Comparison of ENCODE assay signal across 14 cellular contexts in genomic region chr6:112243861-112244415, GRCh38. TPM values are rescaled to one million over a fixed set of nuclear protein-coding genes. Genes with fewer than 3 reads are reported as not detected.
DNase-seq lines count a peak whose midpoint lies in the region; ATAC-seq and TF ChIP-seq lines count a peak whose summit lies in the region.
"Had no signal": no experiment of that assay in that cellular context is flagged by ENCODE, and none has a peak within 500 bp of the region (broad histone marks: within the 10 kb centered on the region; RNA-seq: fewer than 3 reads in every experiment).

No MANE protein-coding gene starts in this region.

- H3K27ac Mint-ChIP-seq in activated CD8-positive, alpha-beta memory T cell treated with anti-CD3 and anti-CD28 coated beads, Interleukin-2, amount 10 ng/mL, durations not matched to agents 7 days and 5 days: no peak overlapping the region
- H3K27ac Mint-ChIP-seq: activated naive CD4-positive, alpha-beta T cell treated with anti-CD3 and anti-CD28 coated beads, Interleukin-2, amount 10 ng/mL, durations not matched to agents 7 days and 5 days had no signal

- DNase-seq in COLO668 (lab: John Stamatoyannopoulos, UW; ENCODE audit: unreplicated experiment): peak; percentile 10
- DNase-seq in M059J (ENCODE audit: low read depth): peak; percentile 50
- no peak for DNase-seq in esophagus squamous epithelium (lab: John Stamatoyannopoulos, UW)
- DNase-seq in gastrocnemius medialis: no peak
- DNase-seq in activated CD8-positive, alpha-beta memory T cell treated with anti-CD3 and anti-CD28 coated beads, Interleukin-2, amount 10 ng/mL, durations not matched to agents 7 days and 5 days: no peak
- no peak for DNase-seq in NK-92 (lab: John Stamatoyannopoulos, UW; ENCODE audit: unreplicated experiment)
- DNase-seq in dedifferentiated amniotic fluid mesenchymal stem cell (ENCODE audit: extremely low spot score): no peak
- DNase-seq: activated naive CD4-positive, alpha-beta T cell treated with anti-CD3 and anti-CD28 coated beads, Interleukin-2, amount 10 ng/mL, durations not matched to agents 7 days and 5 days; AML-193; central memory CD4-positive, alpha-beta T cell; left ventricle myocardium superior; NCI-H2227 treated with DMSO at 0.1 percent for 48 hours had no signal

- peaks cover 74% of the 10 kb centered on the region for H3K27me3 Mint-ChIP-seq in activated CD8-positive, alpha-beta memory T cell treated with anti-CD3 and anti-CD28 coated beads, Interleukin-2, amount 10 ng/mL, durations not matched to agents 7 days and 5 days
- H3K27me3 Mint-ChIP-seq: activated naive CD4-positive, alpha-beta T cell treated with anti-CD3 and anti-CD28 coated beads, Interleukin-2, amount 10 ng/mL, durations not matched to agents 7 days and 5 days had no signal

- TF ChIP-seq POLR2A in esophagus squamous epithelium (IDR thresholded peaks at IDR 0.05): no peak
- no peak for TF ChIP-seq POLR2A in gastrocnemius medialis (IDR thresholded peaks at IDR 0.05)

- intact Hi-C loops in esophagus squamous epithelium (cut with DNase I): no loop called here
- intact Hi-C loops in gastrocnemius medialis (cut with DNase I; ENCODE audit: low total_unique reads): no loop called here

- H3K4me3 Mint-ChIP-seq in activated CD8-positive, alpha-beta memory T cell treated with anti-CD3 and anti-CD28 coated beads, Interleukin-2, amount 10 ng/mL, durations not matched to agents 7 days and 5 days: no peak overlapping the region
- H3K4me3 Mint-ChIP-seq: activated naive CD4-positive, alpha-beta T cell treated with anti-CD3 and anti-CD28 coated beads, Interleukin-2, amount 10 ng/mL, durations not matched to agents 7 days and 5 days had no signal

- H3K36me3 ChIP-seq in esophagus squamous epithelium (no peaks in the 10 kb centered on the region), gastrocnemius medialis (no peaks in the 10 kb centered on the region)

- TF ChIP-seq CTCF in esophagus squamous epithelium (IDR thresholded peaks at IDR 0.05): no peak
- TF ChIP-seq CTCF in gastrocnemius medialis (IDR thresholded peaks at IDR 0.05 in 4 of 5, conservative IDR thresholded peaks at IDR 0.05 in 1 of 5): no peak

- no peak for ATAC-seq in gastrocnemius medialis
- ATAC-seq in activated CD8-positive, alpha-beta memory T cell treated with anti-CD3 and anti-CD28 coated beads, Interleukin-2, amount 10 ng/mL, durations not matched to agents 7 days and 5 days: no peak
- no peak for ATAC-seq in GM21737 (IDR thresholded peaks at IDR 0.05; ENCODE audit: unreplicated experiment)

- WGBS in esophagus squamous epithelium, 2 donors: 50 to 52% methylated on average over 6 of the region's 6 CpGs

- H3K27me3 ChIP-seq in esophagus squamous epithelium (no peaks in the 10 kb centered on the region), gastrocnemius medialis (no peaks in the 10 kb centered on the region)

- H3K9me3 ChIP-seq in esophagus squamous epithelium: no peaks in the 10 kb centered on the region
- H3K9me3 ChIP-seq in gastrocnemius medialis: no peaks in the 10 kb centered on the region

- in situ Hi-C loops in gastrocnemius medialis (cut with MboI; ENCODE audit: low sequenced_read_pairs in 4 of 4): no loop called here

- peaks cover 19% of the 10 kb centered on the region for H3K4me1 Mint-ChIP-seq in activated CD8-positive, alpha-beta memory T cell treated with anti-CD3 and anti-CD28 coated beads, Interleukin-2, amount 10 ng/mL, durations not matched to agents 7 days and 5 days

- H3K36me3 Mint-ChIP-seq in activated CD8-positive, alpha-beta memory T cell treated with anti-CD3 and anti-CD28 coated beads, Interleukin-2, amount 10 ng/mL, durations not matched to agents 7 days and 5 days: no peaks in the 10 kb centered on the region
- H3K36me3 Mint-ChIP-seq: activated naive CD4-positive, alpha-beta T cell treated with anti-CD3 and anti-CD28 coated beads, Interleukin-2, amount 10 ng/mL, durations not matched to agents 7 days and 5 days had no signal

- peaks cover 0 to 57% (median 26%) of the 10 kb centered on the region in 3 donors for H3K4me1 ChIP-seq in esophagus squamous epithelium
- H3K4me1 ChIP-seq in gastrocnemius medialis: peaks cover 0 to 10% of the 10 kb centered on the region in 2 donors

- no peaks in the 10 kb centered on the region for H3K9me3 Mint-ChIP-seq in activated CD8-positive, alpha-beta memory T cell treated with anti-CD3 and anti-CD28 coated beads, Interleukin-2, amount 10 ng/mL, durations not matched to agents 7 days and 5 days (ENCODE audit: low read depth)
- H3K9me3 Mint-ChIP-seq: activated naive CD4-positive, alpha-beta T cell treated with anti-CD3 and anti-CD28 coated beads, Interleukin-2, amount 10 ng/mL, durations not matched to agents 7 days and 5 days had no signal

- peak overlapping the region in 3 of 4 donors; percentile 74 to 88 (median 76) for H3K27ac ChIP-seq in esophagus squamous epithelium
- peak overlapping the region in 3 of 4 donors; percentile 33 to 65 (median 53) for H3K27ac ChIP-seq in gastrocnemius medialis

- H3K4me3 ChIP-seq in esophagus squamous epithelium (peak overlapping the region in 1 of 4 donors; percentile 14), gastrocnemius medialis (peak overlapping the region in 1 of 4 donors; percentile 27)
- H3K4me3 ChIP-seq: smooth muscle cell had no signal

- CTCF ChIA-PET in activated CD8-positive, alpha-beta memory T cell treated with anti-CD3 and anti-CD28 coated beads, Interleukin-2, amount 10 ng/mL, durations not matched to agents 7 days and 5 days (lab: Charles Lee): interaction anchor here (0.8 kb wide), 1 partner anchor 81 kb away, joined by 3 read pairs; no protein-coding TSS in a partner anchor

RNA-seq across cellular contexts. Expression of gene LAMA4, which starts 10.4 kb away (rescaled TPM):
- 85.6 and 156 TPM in 2 replicates for total RNA-seq in M059J (2014; rRNA removed; shearing (Covaris generic))
- total RNA-seq in esophagus squamous epithelium: 100 to 1,000 TPM in 1 of 4 donors, 10 to 100 TPM in 1, 1 to 10 TPM in 2; 8.1 to 116 (median 19.0) TPM
- total RNA-seq in gastrocnemius medialis: 10 to 100 TPM in 1 of 4 donors, 1 to 10 TPM in 3; 4.4 to 19.1 (median 7.4) TPM
- total RNA-seq in activated CD8-positive, alpha-beta memory T cell treated with anti-CD3 and anti-CD28 coated beads, Interleukin-2, amount 10 ng/mL, durations not matched to agents 7 days and 5 days: not detected

Comparison
In these comparisons a context has a peak if more than half of its experiments do, and no peak if none do; other contexts are left out.
1. DNase-seq: peak in COLO668 (single experiment) and M059J (single experiment); none in esophagus squamous epithelium (single experiment), gastrocnemius medialis (0 of 2), activated CD8-positive, alpha-beta memory T cell treated with anti-CD3 and anti-CD28 coated beads, Interleukin-2, amount 10 ng/mL, durations not matched to agents 7 days and 5 days (single experiment), NK-92 (single experiment) and dedifferentiated amniotic fluid mesenchymal stem cell (single experiment).
2. RNA of gene LAMA4, which starts 10.4 kb away (total RNA-seq): 85.6 to 156 TPM in M059J, 8.1 to 116 TPM in esophagus squamous epithelium and 4.4 to 19.1 TPM in gastrocnemius medialis; not detected in activated CD8-positive, alpha-beta memory T cell treated with anti-CD3 and anti-CD28 coated beads, Interleukin-2, amount 10 ng/mL, durations not matched to agents 7 days and 5 days; every median in the first group is over 4 times any median in the second.